ENCODE assay signal across 9 cellular contexts in the genomic region with DNA sequence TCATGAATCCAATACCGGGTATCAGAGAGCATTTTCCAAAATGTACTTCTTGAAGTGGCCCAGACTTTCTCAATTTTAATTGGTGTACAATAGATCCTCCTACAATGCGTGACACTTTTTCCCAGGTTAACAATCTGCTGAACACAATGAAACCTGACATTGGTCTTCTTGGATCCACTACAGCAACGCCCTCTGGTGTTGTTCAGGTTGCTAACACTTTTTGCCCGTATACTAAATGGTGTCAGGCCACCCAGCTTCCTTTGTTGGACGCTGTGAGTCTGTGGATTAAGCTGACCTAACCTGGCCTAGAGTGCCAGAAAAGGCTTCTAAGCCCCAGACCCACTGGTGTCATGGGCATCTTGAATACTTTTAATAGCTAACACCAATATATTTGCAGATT.
A peak's percentile ranks its signal among the peaks of the same experiment; 100 is the strongest.
DNase-seq lines count a peak whose midpoint lies in the region; ATAC-seq, FAIRE-seq and TF ChIP-seq lines count a peak whose summit lies in the region.
"Had no signal": no experiment of that assay in that cellular context is flagged by ENCODE, and none has a peak within 500 bp of the region (broad histone marks: within the 10 kb centered on the region; RNA-seq: fewer than 3 reads in every experiment).

No MANE protein-coding gene starts in this region.

- H3K9me1 ChIP-seq in keratinocyte (ENCODE audit: control insufficient read depth, extremely low read depth, insufficient read depth, low read length), result no peaks in the 10 kb centered on the region

- H3K36me3 ChIP-seq in keratinocyte (ENCODE audit: control insufficient read depth in 2 of 2, extremely low read depth in 1 of 2, insufficient read depth in 2 of 2, low read length in 2 of 2), result no peaks in the 10 kb centered on the region

- CTCF ChIA-PET in HEK293T (lab: Yijun Ruan, JAX), result interaction anchor here (1.0 to 3.2 kb wide), 4 partner anchors 11 to 220 kb away, joined by 5 to 15 read pairs (median 8); no protein-coding TSS in a partner anchor

- no peaks in the 10 kb centered on the region for H3K27me3 ChIP-seq in keratinocyte (ENCODE audit: control insufficient read depth, extremely low read depth, insufficient read depth, low read length)

- H3K79me2 ChIP-seq in keratinocyte (ENCODE audit: control insufficient read depth, insufficient read depth, low read length), result no peaks in the 10 kb centered on the region

- H3K9me3 ChIP-seq in keratinocyte (ENCODE audit: control insufficient read depth, low read depth, low read length), result no peaks in the 10 kb centered on the region

- no peak overlapping the region for H2AFZ ChIP-seq in keratinocyte (ENCODE audit: control insufficient read depth, low read length)

- peaks cover 2% of the 10 kb centered on the region for H3K4me1 ChIP-seq in keratinocyte (ENCODE audit: control insufficient read depth, extremely low read depth, insufficient read depth, low read length)

- no peak for FAIRE-seq in keratinocyte (lab: Jason Lieb, UNC)

- no peak for ATAC-seq in GM19463 (IDR thresholded peaks at IDR 0.05; ENCODE audit: unreplicated experiment)

- in situ Hi-C loops in SK-MEL-5 (cut with HindIII; ENCODE audit: low pct_unique_long_range_greater_than_20kb, low sequenced_read_pairs), result no loop called here

- H3K9ac ChIP-seq in keratinocyte (ENCODE audit: control insufficient read depth, extremely low read depth, insufficient read depth, low read length), result no peak overlapping the region

- no peak overlapping the region for H3K4me2 ChIP-seq in keratinocyte (ENCODE audit: control insufficient read depth, extremely low read depth, insufficient read depth, low read depth, low read length)

- dilution Hi-C loops in keratinocyte (cut with MboI; ENCODE audit: extremely low pct_ligation_motif_present, low sequenced_read_pairs), result no loop called here

- H3K4me3 ChIP-seq in keratinocyte (ENCODE audit: control insufficient read depth in 2 of 3, extremely low read depth in 1 of 3, insufficient read depth in 2 of 3, low read depth in 1 of 3, low read length in 3 of 3), result no peak overlapping the region

- DNase-seq in NCI-H1417 (lab: John Stamatoyannopoulos, UW) (peak; percentile 29 to 70 (median 32)), NCI-H1417 treated with DMSO at 0.1 percent for 48 hours (lab: John Stamatoyannopoulos, UW) (no peak), HEK293T (ENCODE audit: extremely low spot score) (peak; percentile 32), SK-MEL-5 (ENCODE audit: low read depth, low spot score) (peak; percentile 68), keratinocyte (ENCODE audit: low read depth, low spot score) (no peak), Ammon's horn (ENCODE audit: low spot score) (no peak), OCI-M2 (lab: John Stamatoyannopoulos, UW; ENCODE audit: unreplicated experiment) (no peak)

- peak in 2 of 3 experiments; percentile 25 to 40 for TF ChIP-seq CTCF in keratinocyte (optimal IDR thresholded peaks at IDR 0.05 in 1 of 3, IDR thresholded peaks at IDR 0.05 in 1 of 3, conservative IDR thresholded peaks at IDR 0.05 in 1 of 3; ENCODE audit: extremely low read depth in 1 of 3, insufficient read depth in 2 of 3, low read length in 3 of 3)

- no peaks in the 10 kb centered on the region for H4K20me1 ChIP-seq in keratinocyte (ENCODE audit: control insufficient read depth, extremely low read depth, insufficient read depth, low read length)

- H3K27ac ChIP-seq in keratinocyte (ENCODE audit: control insufficient read depth, insufficient read depth, low read length), result no peak overlapping the region
- H3K27ac ChIP-seq: HL-60 had no signal

- POLR2A ChIA-PET in HEK293T (lab: Yijun Ruan, JAX), result no interaction called here

TF ChIP-seq in HEK293T, 16 proteins besides CTCF, POLR2A, EP300 and RAD21:
- TF ChIP-seq BHLHE40 (IDR thresholded peaks at IDR 0.05; ENCODE audit: borderline replicate concordance), result no peak
- TF ChIP-seq FOXM1 (IDR thresholded peaks at IDR 0.05; ENCODE audit: borderline replicate concordance), result no peak
- TF ChIP-seq SP1 (IDR thresholded peaks at IDR 0.05), result no peak

Comparison
In these comparisons a context has a peak if more than half of its experiments do, and no peak if none do; other contexts are left out.
1. DNase-seq: peak in NCI-H1417 (3 of 3), HEK293T (single experiment) and SK-MEL-5 (single experiment); none in NCI-H1417 treated with DMSO at 0.1 percent for 48 hours (single experiment), keratinocyte (single experiment), Ammon's horn (single experiment) and OCI-M2 (single experiment).